ENCODE assay signal across 9 cellular contexts in genomic region chr1:94068831-94069648, GRCh38. TPM values are rescaled to one million over a fixed set of nuclear protein-coding genes. Genes with fewer than 3 reads are reported as not detected.
A peak's percentile ranks its signal among the peaks of the same experiment; 100 is the strongest.
DNase-seq lines count a peak whose midpoint lies in the region; ATAC-seq and TF ChIP-seq lines count a peak whose summit lies in the region.
"Had no signal": no experiment of that assay in that cellular context is flagged by ENCODE, and none has a peak within 500 bp of the region (broad histone marks: within the 10 kb centered on the region; RNA-seq: fewer than 3 reads in every experiment).

No MANE protein-coding gene starts in this region.

- peaks cover 49% of the 10 kb centered on the region for H3K4me1 Mint-ChIP-seq in chondrocyte (ENCODE audit: low read depth)
- no peaks in the 10 kb centered on the region for H3K4me1 Mint-ChIP-seq in activated CD4-positive, alpha-beta memory T cell treated with anti-CD3 and anti-CD28 coated beads, Interleukin-2, amount 10 ng/mL, durations not matched to agents 7 days and 5 days

- WGBS in urinary bladder, result 56% methylated on average over 12 of the region's 12 CpGs

- TF ChIP-seq CTCF in chondrocyte (IDR thresholded peaks at IDR 0.05), result no peak

- CTCF ChIA-PET in activated CD4-positive, alpha-beta memory T cell treated with anti-CD3 and anti-CD28 coated beads, Interleukin-2, amount 10 ng/mL, durations not matched to agents 7 days and 5 days (lab: Charles Lee), result no interaction called here

- H3K27ac Mint-ChIP-seq in chondrocyte (ENCODE audit: unreplicated experiment), result peak overlapping the region; percentile 80
- H3K27ac Mint-ChIP-seq in activated CD4-positive, alpha-beta memory T cell treated with anti-CD3 and anti-CD28 coated beads, Interleukin-2, amount 10 ng/mL, durations not matched to agents 7 days and 5 days, result no peak overlapping the region

- H3K4me1 ChIP-seq in urinary bladder (ENCODE audit: insufficient read depth), result peaks cover 3% of the 10 kb centered on the region

- H3K27me3 Mint-ChIP-seq in chondrocyte (ENCODE audit: low read depth), result no peaks in the 10 kb centered on the region
- H3K27me3 Mint-ChIP-seq in activated CD4-positive, alpha-beta memory T cell treated with anti-CD3 and anti-CD28 coated beads, Interleukin-2, amount 10 ng/mL, durations not matched to agents 7 days and 5 days, result peaks cover 7% of the 10 kb centered on the region

- no peaks in the 10 kb centered on the region for H3K36me3 ChIP-seq in urinary bladder (ENCODE audit: insufficient read depth)

- H3K9me3 Mint-ChIP-seq in chondrocyte (ENCODE audit: low read depth), result no peaks in the 10 kb centered on the region
- no peaks in the 10 kb centered on the region for H3K9me3 Mint-ChIP-seq in activated CD4-positive, alpha-beta memory T cell treated with anti-CD3 and anti-CD28 coated beads, Interleukin-2, amount 10 ng/mL, durations not matched to agents 7 days and 5 days

- POLR2A ChIA-PET in activated CD4-positive, alpha-beta memory T cell treated with anti-CD3 and anti-CD28 coated beads, Interleukin-2, amount 10 ng/mL, durations not matched to agents 7 days and 5 days (lab: Charles Lee), result no interaction called here

- no peak overlapping the region for H3K4me3 ChIP-seq in urinary bladder (ENCODE audit: low read depth, low read length)

- peak overlapping the region; percentile 12 for H3K27ac ChIP-seq in urinary bladder (ENCODE audit: low read depth)

- no peak for ATAC-seq in HG02981 (IDR thresholded peaks at IDR 0.05; ENCODE audit: unreplicated experiment)

- H3K4me3 Mint-ChIP-seq in chondrocyte (ENCODE audit: unreplicated experiment), result no peak overlapping the region
- H3K4me3 Mint-ChIP-seq in activated CD4-positive, alpha-beta memory T cell treated with anti-CD3 and anti-CD28 coated beads, Interleukin-2, amount 10 ng/mL, durations not matched to agents 7 days and 5 days, result no peak overlapping the region

- H3K36me3 Mint-ChIP-seq in chondrocyte (ENCODE audit: low read depth), result no peaks in the 10 kb centered on the region
- no peaks in the 10 kb centered on the region for H3K36me3 Mint-ChIP-seq in activated CD4-positive, alpha-beta memory T cell treated with anti-CD3 and anti-CD28 coated beads, Interleukin-2, amount 10 ng/mL, durations not matched to agents 7 days and 5 days (ENCODE audit: low read depth)

- DNase-seq in NCI-H2081 (lab: John Stamatoyannopoulos, UW), result peak; percentile 49 to 64
- no peak for DNase-seq in NCI-H2081 treated with DMSO at 0.1 percent for 48 hours (lab: John Stamatoyannopoulos, UW)
- no peak for DNase-seq in chondrocyte (ENCODE audit: low spot score)
- DNase-seq in medulla oblongata (ENCODE audit: extremely low spot score), result peak; percentile 19
- DNase-seq in activated gamma-delta T cell treated with Interleukin-2 at 50 U/mL for 16 hours, result no peak
- DNase-seq in activated CD4-positive, alpha-beta memory T cell treated with anti-CD3 and anti-CD28 coated beads, Interleukin-2, amount 10 ng/mL, durations not matched to agents 7 days and 5 days, result no peak
- DNase-seq: MM.1S had no signal

RNA-seq across cellular contexts. Expression of gene ABCA4, which starts 51.9 kb away (rescaled TPM):
- 0.22 to 0.63 TPM (median 0.26 TPM) in 3 replicates for total RNA-seq in chondrocyte
- total RNA-seq in urinary bladder, result 0.90 TPM
- polyA plus RNA-seq in urinary bladder, result 0.37 TPM
- not detected for total RNA-seq in activated CD4-positive, alpha-beta memory T cell treated with anti-CD3 and anti-CD28 coated beads, Interleukin-2, amount 10 ng/mL, durations not matched to agents 7 days and 5 days

Comparison
In these comparisons a context has a peak if more than half of its experiments do, and no peak if none do; other contexts are left out.
1. DNase-seq: peak in NCI-H2081 (2 of 2) and medulla oblongata (single experiment); none in NCI-H2081 treated with DMSO at 0.1 percent for 48 hours (single experiment), chondrocyte (single experiment), activated gamma-delta T cell treated with Interleukin-2 at 50 U/mL for 16 hours (single experiment) and activated CD4-positive, alpha-beta memory T cell treated with anti-CD3 and anti-CD28 coated beads, Interleukin-2, amount 10 ng/mL, durations not matched to agents 7 days and 5 days (single experiment).